21 cellular contexts compared by ENCODE assay signal in the genomic region with DNA sequence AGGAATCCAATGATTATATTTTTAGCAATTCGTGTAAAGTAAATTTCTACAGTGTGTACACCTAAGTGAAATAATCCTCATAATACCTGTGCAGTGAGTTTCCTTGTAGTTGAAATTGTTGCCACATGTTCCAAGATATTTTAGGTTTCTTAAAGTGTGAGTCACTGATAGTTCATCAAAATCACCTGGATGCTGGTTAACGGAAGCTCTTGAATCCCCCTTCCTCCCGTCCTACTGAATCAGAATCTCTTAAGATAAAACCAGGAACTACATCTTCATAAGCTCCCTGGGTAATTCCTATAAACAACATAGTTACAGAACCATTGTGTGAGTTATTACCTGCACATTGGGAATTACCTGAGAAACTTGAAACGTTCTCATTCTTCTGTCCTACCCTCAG.
DNase-seq lines count a peak whose midpoint lies in the region; ATAC-seq and TF ChIP-seq lines count a peak whose summit lies in the region.
"Had no signal": no experiment of that assay in that cellular context is flagged by ENCODE, and none has a peak within 500 bp of the region (broad histone marks: within the 10 kb centered on the region; RNA-seq: fewer than 3 reads in every experiment).

No MANE protein-coding gene starts in this region.

- H3K79me2 ChIP-seq in mammary epithelial cell (ENCODE audit: insufficient read depth, low read length): no peaks in the 10 kb centered on the region

- H3K27ac ChIP-seq in heart right ventricle (peak overlapping the region in 8 of 10 donors; percentile 30 to 87 (median 64)), mammary epithelial cell (ENCODE audit: insufficient read depth, low read depth, low read length) (peak overlapping the region; percentile 91), foreskin keratinocyte (peak overlapping the region; percentile 98)
- H3K27ac ChIP-seq: GM23248, Peyer's patch had no signal

- H3K36me3 ChIP-seq in heart right ventricle: no peaks in the 10 kb centered on the region
- H3K36me3 ChIP-seq in mammary epithelial cell (ENCODE audit: insufficient read depth, low read length): no peaks in the 10 kb centered on the region
- H3K36me3 ChIP-seq: Peyer's patch had no signal

- 81 to 88% methylated on average over 4 of the region's 4 CpGs for WGBS in heart right ventricle, 2 donors
- 0% methylated on average over 3 of the region's 4 CpGs for WGBS in mammary epithelial cell (ENCODE audit: low coverage, missing lambda C conversion rate)

- in situ Hi-C loops in mammary epithelial cell (cut with MboI; ENCODE audit: low sequenced_read_pairs in 2 of 2): loop anchor here (10.0 kb wide), 3 partner anchors 81 to 191 kb away; no protein-coding TSS in a partner anchor

- no peaks in the 10 kb centered on the region for H3K27me3 ChIP-seq in heart right ventricle
- H3K27me3 ChIP-seq in mammary epithelial cell (ENCODE audit: insufficient read depth, low read length): no peaks in the 10 kb centered on the region
- H3K27me3 ChIP-seq in foreskin keratinocyte: no peaks in the 10 kb centered on the region
- H3K27me3 ChIP-seq: Peyer's patch had no signal

- peak overlapping the region; percentile 59 for H3K9ac ChIP-seq in mammary epithelial cell (ENCODE audit: insufficient read depth, low read length)
- H3K9ac ChIP-seq: GM23248, SK-N-SH had no signal

- no peak overlapping the region for H2AFZ ChIP-seq in mammary epithelial cell (ENCODE audit: low read depth, low read length)
- H2AFZ ChIP-seq: GM23248 had no signal

- TF ChIP-seq CTCF in heart right ventricle (IDR thresholded peaks at IDR 0.05): no peak
- no peak for TF ChIP-seq CTCF in mammary epithelial cell (conservative IDR thresholded peaks at IDR 0.05 in 1 of 2, IDR thresholded peaks at IDR 0.05 in 1 of 2; ENCODE audit: extremely low read depth in 1 of 2, insufficient read depth in 1 of 2, low read depth in 1 of 2, low read length in 2 of 2)
- TF ChIP-seq CTCF in foreskin keratinocyte (conservative IDR thresholded peaks at IDR 0.05): no peak

- no peaks in the 10 kb centered on the region for H4K20me1 ChIP-seq in mammary epithelial cell (ENCODE audit: insufficient read depth, low read length)

- CTCF ChIA-PET in mammary epithelial cell (lab: Charles Lee; ENCODE audit: low non-redundant PET): interaction anchor here (0.6 kb wide), 1 partner anchor 416 kb away, joined by 4 read pairs; no protein-coding TSS in a partner anchor

- DNase-seq in heart right ventricle (no peak), cardiac septum (ENCODE audit: low spot score) (no peak), mammary epithelial cell (peak; percentile 93), foreskin keratinocyte (peak; percentile 97 to 99), NCI-H510A (lab: John Stamatoyannopoulos, UW) (no peak), DMS114 treated with DMSO at 0.1 percent for 48 hours (lab: John Stamatoyannopoulos, UW; ENCODE audit: unreplicated experiment) (no peak), NCI-H69 (lab: John Stamatoyannopoulos, UW) (no peak)
- DNase-seq: CD4-positive, CD25-positive, alpha-beta regulatory T cell; DMS53; GM23248; H7; Kasumi-1; MV-4-11; NCI-H1105; NCI-H146; NCI-H2029; NCI-H446; NCI-H526 treated with DMSO at 0.1 percent for 48 hours; Peyer's patch; SK-N-SH had no signal

- H3K4me1 ChIP-seq in heart right ventricle: peaks cover 0 to 37% (median 6%) of the 10 kb centered on the region in 9 donors
- peaks cover 66% of the 10 kb centered on the region for H3K4me1 ChIP-seq in mammary epithelial cell (ENCODE audit: insufficient read depth, low read length)
- H3K4me1 ChIP-seq in foreskin keratinocyte: peaks cover 62% of the 10 kb centered on the region

- dilution Hi-C loops in mammary epithelial cell (cut with HindIII; ENCODE audit: low sequenced_read_pairs): no loop called here

- H3K9me3 ChIP-seq in heart right ventricle (no peaks in the 10 kb centered on the region), mammary epithelial cell (replicated peaks; ENCODE audit: insufficient read depth, low read length) (no peaks in the 10 kb centered on the region)
- H3K9me3 ChIP-seq: Peyer's patch, SK-N-SH had no signal

- H3K4me2 ChIP-seq in mammary epithelial cell (ENCODE audit: insufficient read depth, low read depth, low read length): peak overlapping the region; percentile 54
- H3K4me2 ChIP-seq: SK-N-SH had no signal

- H3K4me3 ChIP-seq in heart right ventricle: no peak overlapping the region
- no peak overlapping the region for H3K4me3 ChIP-seq in mammary epithelial cell (replicated peaks in 1 of 3; ENCODE audit: insufficient read depth in 1 of 3, low read depth in 2 of 3, low read length in 3 of 3)
- H3K4me3 ChIP-seq: GM23248, K562, Peyer's patch had no signal

- intact Hi-C loops in heart right ventricle (cut with DNase I): loop anchor here in 6 of 10 donors (5.0 to 10.0 kb wide), 4 partner anchors 71 to 201 kb away; a partner anchor contains a TSS
- intact Hi-C loops in cardiac septum (cut with DNase I): loop anchor here (5.0 kb wide), 3 partner anchors 76 to 119 kb away; no protein-coding TSS in a partner anchor
- intact Hi-C loops in mammary epithelial cell (cut with micrococcal nuclease): loop anchor here (1.0 kb wide), 1 partner anchor 94 kb away; no protein-coding TSS in a partner anchor

- BruUV-seq in mammary epithelial cell (replicated peaks; lab: Mats Ljungman, UMichigan): no TSS peak

- ATAC-seq in heart right ventricle (no peak), foreskin keratinocyte (peak; percentile 79)
- ATAC-seq: K562 had no signal

Comparison
In these comparisons a context has a peak if more than half of its experiments do, and no peak if none do; other contexts are left out.
1. DNase-seq: peak in mammary epithelial cell (single experiment) and foreskin keratinocyte (2 of 2); none in heart right ventricle (0 of 2), cardiac septum (single experiment), NCI-H510A (single experiment), DMS114 treated with DMSO at 0.1 percent for 48 hours (single experiment) and NCI-H69 (single experiment).
2. Peak in every context shown above with its lines, with median percentiles within 50 percentile points of each other: H3K27ac ChIP-seq.